Comparison of ENCODE assay signal across 11 cellular contexts in genomic region chr15:37095197-37095992, GRCh38. TPM values are rescaled to one million over a fixed set of nuclear protein-coding genes. Genes with fewer than 3 reads are reported as not detected.
DNase-seq lines count a peak whose midpoint lies in the region; ATAC-seq and TF ChIP-seq lines count a peak whose summit lies in the region.
"Had no signal": no experiment of that assay in that cellular context is flagged by ENCODE, and none has a peak within 500 bp of the region (broad histone marks: within the 10 kb centered on the region; RNA-seq: fewer than 3 reads in every experiment).

No MANE protein-coding gene starts in this region.

- peaks cover 25 to 40% (median 37%) of the 10 kb centered on the region in 3 donors for H3K4me1 Mint-ChIP-seq in T-cell
- H3K4me1 Mint-ChIP-seq in activated naive CD8-positive, alpha-beta T cell treated with anti-CD3 and anti-CD28 coated beads, Interleukin-2, amount 50 U/mL, for 24 hours, result peaks cover 30% of the 10 kb centered on the region

- H3K23ac ChIP-seq in neuronal stem cell (ENCODE audit: low read depth, low read length, poor library complexity), result no peak overlapping the region

- H3K4ac ChIP-seq in neuronal stem cell (ENCODE audit: low read length), result no peak overlapping the region

- H3K36me3 Mint-ChIP-seq in T-cell, result no peaks in the 10 kb centered on the region
- H3K36me3 Mint-ChIP-seq in activated naive CD8-positive, alpha-beta T cell treated with anti-CD3 and anti-CD28 coated beads, Interleukin-2, amount 50 U/mL, for 24 hours (ENCODE audit: low read depth), result peaks cover 2% of the 10 kb centered on the region

- no peak overlapping the region for H2BK15ac ChIP-seq in neuronal stem cell (ENCODE audit: low read length)

- H2AFZ ChIP-seq in neuronal stem cell (ENCODE audit: low read length), result no peak overlapping the region

- CTCF ChIA-PET in BJ (lab: Yijun Ruan, JAX) (no interaction called here), T-cell (lab: Charles Lee) (interaction anchor here in 1 of 2 donors (0.6 to 0.7 kb wide), 3 partner anchors 211 to 1307 kb away, joined by 3 to 8 read pairs (median 5); no protein-coding TSS in a partner anchor)

- H3K36me3 ChIP-seq in BJ (ENCODE audit: control insufficient read depth, insufficient read depth, low read length), result peaks cover 10% of the 10 kb centered on the region
- H3K36me3 ChIP-seq in heart right ventricle, result peaks cover 0 to 26% (median 0%) of the 10 kb centered on the region in 9 donors
- peaks cover 9 to 56% of the 10 kb centered on the region in 2 donors for H3K36me3 ChIP-seq in neuronal stem cell (replicated peaks in 1 of 2; ENCODE audit: control insufficient read depth in 2 of 2, insufficient read depth in 2 of 2, low read length in 2 of 2)
- H3K36me3 ChIP-seq: BLaER1 had no signal

- no peak overlapping the region for H4K8ac ChIP-seq in neuronal stem cell (ENCODE audit: low read depth, low read length)

- H3K4me3 Mint-ChIP-seq in T-cell, result peak overlapping the region in 1 of 3 donors; percentile 88
- H3K4me3 Mint-ChIP-seq in activated naive CD8-positive, alpha-beta T cell treated with anti-CD3 and anti-CD28 coated beads, Interleukin-2, amount 50 U/mL, for 24 hours, result no peak overlapping the region

- peak in 4 of 8 donors; percentile 3 to 22 (median 10) for ATAC-seq in heart right ventricle
- ATAC-seq in T-cell (replicated peaks in 1 of 4), result no peak
- no peak for ATAC-seq in activated naive CD8-positive, alpha-beta T cell treated with anti-CD3 and anti-CD28 coated beads, Interleukin-2, amount 50 U/mL, for 24 hours

- H3K79me1 ChIP-seq in neuronal stem cell (ENCODE audit: low read depth, low read length), result peaks cover 8% of the 10 kb centered on the region

- no peaks in the 10 kb centered on the region for H3K9me3 Mint-ChIP-seq in T-cell
- no peaks in the 10 kb centered on the region for H3K9me3 Mint-ChIP-seq in activated naive CD8-positive, alpha-beta T cell treated with anti-CD3 and anti-CD28 coated beads, Interleukin-2, amount 50 U/mL, for 24 hours

- peak overlapping the region; percentile 19 for H2BK120ac ChIP-seq in neuronal stem cell (ENCODE audit: low read depth, low read length)

- peak overlapping the region; percentile 46 for H3K9ac ChIP-seq in neuronal stem cell (ENCODE audit: low read depth, low read length, poor library complexity)
- H3K9ac ChIP-seq: BLaER1 had no signal

- H3K4me2 ChIP-seq in neuronal stem cell (ENCODE audit: insufficient read depth, low read length, poor library complexity, severe bottlenecking), result peak overlapping the region; percentile 66
- H3K4me2 ChIP-seq: BLaER1 had no signal

- no peak for DNase-seq in BJ (ENCODE audit: low read depth)
- DNase-seq in heart right ventricle, result peak in 1 of 2 donors; percentile 32
- DNase-seq in neuronal stem cell (ENCODE audit: low spot score), result peak; percentile 43
- no peak for DNase-seq in T-cell
- no peak for DNase-seq in activated naive CD8-positive, alpha-beta T cell treated with anti-CD3 and anti-CD28 coated beads, Interleukin-2, amount 50 U/mL, for 24 hours
- no peak for DNase-seq in DMS79 (lab: John Stamatoyannopoulos, UW)
- DNase-seq in activated gamma-delta T cell (lab: John Stamatoyannopoulos, UW), result no peak
- DNase-seq: activated CD8-positive, alpha-beta memory T cell treated with anti-CD3 and anti-CD28 coated beads, Interleukin-2, amount 50 U/mL, for 4 hours; stimulated activated naive CD4-positive, alpha-beta T cell treated with Interleukin-2 at 50 U/mL for 16 hours had no signal

- H3K9me3 ChIP-seq in heart right ventricle (no peaks in the 10 kb centered on the region), neuronal stem cell (replicated peaks in 1 of 2; ENCODE audit: control insufficient read depth in 2 of 2, insufficient read depth in 1 of 2, low read depth in 1 of 2, low read length in 2 of 2) (no peaks in the 10 kb centered on the region)

- H4K91ac ChIP-seq in neuronal stem cell (ENCODE audit: low read depth, low read length, poor library complexity), result no peak overlapping the region

- H3K27ac Mint-ChIP-seq in T-cell, result no peak overlapping the region
- no peak overlapping the region for H3K27ac Mint-ChIP-seq in activated naive CD8-positive, alpha-beta T cell treated with anti-CD3 and anti-CD28 coated beads, Interleukin-2, amount 50 U/mL, for 24 hours

- H3K18ac ChIP-seq in neuronal stem cell (ENCODE audit: low read length), result peak overlapping the region; percentile 82

- no peaks in the 10 kb centered on the region for H3K27me3 ChIP-seq in BJ (ENCODE audit: control insufficient read depth, insufficient read depth, low read length)
- H3K27me3 ChIP-seq in heart right ventricle, result peaks cover 0 to 75% (median 8%) of the 10 kb centered on the region in 7 donors
- no peaks in the 10 kb centered on the region for H3K27me3 ChIP-seq in neuronal stem cell (ENCODE audit: control insufficient read depth in 3 of 3, insufficient read depth in 3 of 3, low read depth in 1 of 3, low read length in 3 of 3)

- intact Hi-C loops in heart right ventricle (cut with DNase I), result loop anchor here in 5 of 10 donors (5.0 to 10.0 kb wide), 5 partner anchors 48 to 501 kb away; no protein-coding TSS in a partner anchor

- H2BK12ac ChIP-seq in neuronal stem cell (ENCODE audit: low read length), result no peak overlapping the region

- H2AK5ac ChIP-seq in neuronal stem cell (ENCODE audit: low read depth, low read length), result peak overlapping the region; percentile 33

- peak overlapping the region; percentile 56 for H2BK5ac ChIP-seq in neuronal stem cell (ENCODE audit: low read length)

- POLR2A ChIA-PET in BJ (lab: Charles Lee) (interaction anchor here (0.6 kb wide), 1 partner anchor 414 kb away, joined by 14 read pairs; no protein-coding TSS in a partner anchor), T-cell (lab: Charles Lee) (no interaction called here)

- H3K14ac ChIP-seq in neuronal stem cell (ENCODE audit: low read length), result no peak overlapping the region

- WGBS in heart right ventricle, 2 donors, result 11% methylated on average over 36 of the region's 36 CpGs
- no CpG with 5 or more reads among the region's 36 CpGs for WGBS in neuronal stem cell (ENCODE audit: extremely low coverage in 2 of 2, insufficient read length in 2 of 2, insufficient replicate concordance in 1 of 2), 2 donors

- TF ChIP-seq CTCF in BJ (IDR thresholded peaks at IDR 0.05; ENCODE audit: insufficient read depth, low read depth, low read length), result no peak
- TF ChIP-seq CTCF in heart right ventricle (IDR thresholded peaks at IDR 0.05), result no peak

- peak overlapping the region; percentile 2; the same call in 1 of the 2 replicates for H3K4me3 ChIP-seq in BJ (ENCODE audit: low read depth, low read length)
- H3K4me3 ChIP-seq in heart right ventricle, result peak overlapping the region; percentile 55 to 86 (median 75)
- peak overlapping the region in 1 of 2 donors; percentile 99 for H3K4me3 ChIP-seq in neuronal stem cell (ENCODE audit: low read length in 2 of 2)
- H3K4me3 ChIP-seq: BLaER1 had no signal

- H3K27ac ChIP-seq in angular gyrus (ENCODE audit: low read depth, low read length), result peak overlapping the region; percentile 86
- peak overlapping the region; percentile 91 to 99 (median 96) for H3K27ac ChIP-seq in heart right ventricle
- H3K27ac ChIP-seq in neuronal stem cell (replicated peaks; ENCODE audit: low read length), result peak overlapping the region; percentile 68
- H3K27ac ChIP-seq: BLaER1 had no signal

- H3K4me1 ChIP-seq in heart right ventricle (peaks cover 0 to 56% (median 35%) of the 10 kb centered on the region in 9 donors), neuronal stem cell (ENCODE audit: control insufficient read depth in 2 of 2, insufficient read depth in 1 of 2, low read depth in 1 of 2, low read length in 2 of 2) (peaks cover 2 to 17% of the 10 kb centered on the region in 2 donors)
- H3K4me1 ChIP-seq: BLaER1 had no signal

- H3K27me3 Mint-ChIP-seq in T-cell, result peaks cover 72 to 79% of the 10 kb centered on the region in 2 donors
- H3K27me3 Mint-ChIP-seq in activated naive CD8-positive, alpha-beta T cell treated with anti-CD3 and anti-CD28 coated beads, Interleukin-2, amount 50 U/mL, for 24 hours, result peaks cover 77% of the 10 kb centered on the region

RNA-seq across cellular contexts. Expression of gene MEIS2, which starts 5.0 kb away (rescaled TPM):
- 44.4 and 54.1 TPM in 2 replicates for polyA plus RNA-seq in BJ (2011; rRNA removed)
- polyA minus RNA-seq in BJ (2011; rRNA and poly(A)+ RNA removed), result 51.6 and 54.6 TPM in 2 replicates
- total RNA-seq in heart right ventricle, result 10 to 100 TPM; 34.0 to 64.5 (median 48.5) TPM
- 10 to 100 TPM; 21.1 to 50.1 TPM for polyA plus RNA-seq in heart right ventricle
- polyA plus RNA-seq in neuronal stem cell (2013, experiment 1 of 2), result 50.7 TPM
- 50.7 TPM for polyA plus RNA-seq in neuronal stem cell (2013, experiment 2 of 2)
- under 1 TPM in 2 of 5 donors, not detected in 3; 0.38 to 0.54 TPM for total RNA-seq in T-cell

Comparison
In these comparisons a context has a peak if more than half of its experiments do, and no peak if none do; other contexts are left out.
1. RNA of gene MEIS2, which starts 5.0 kb away (total RNA-seq): 34.0 to 64.5 TPM in heart right ventricle; 0.38 to 0.54 TPM in T-cell; every median in the first group is over 10 times any median in the second.
2. Peak in every context shown above with its lines, with median percentiles within 50 percentile points of each other: H3K27ac ChIP-seq.